ENCODE assay signal across 8 cellular contexts in the genomic region with DNA sequence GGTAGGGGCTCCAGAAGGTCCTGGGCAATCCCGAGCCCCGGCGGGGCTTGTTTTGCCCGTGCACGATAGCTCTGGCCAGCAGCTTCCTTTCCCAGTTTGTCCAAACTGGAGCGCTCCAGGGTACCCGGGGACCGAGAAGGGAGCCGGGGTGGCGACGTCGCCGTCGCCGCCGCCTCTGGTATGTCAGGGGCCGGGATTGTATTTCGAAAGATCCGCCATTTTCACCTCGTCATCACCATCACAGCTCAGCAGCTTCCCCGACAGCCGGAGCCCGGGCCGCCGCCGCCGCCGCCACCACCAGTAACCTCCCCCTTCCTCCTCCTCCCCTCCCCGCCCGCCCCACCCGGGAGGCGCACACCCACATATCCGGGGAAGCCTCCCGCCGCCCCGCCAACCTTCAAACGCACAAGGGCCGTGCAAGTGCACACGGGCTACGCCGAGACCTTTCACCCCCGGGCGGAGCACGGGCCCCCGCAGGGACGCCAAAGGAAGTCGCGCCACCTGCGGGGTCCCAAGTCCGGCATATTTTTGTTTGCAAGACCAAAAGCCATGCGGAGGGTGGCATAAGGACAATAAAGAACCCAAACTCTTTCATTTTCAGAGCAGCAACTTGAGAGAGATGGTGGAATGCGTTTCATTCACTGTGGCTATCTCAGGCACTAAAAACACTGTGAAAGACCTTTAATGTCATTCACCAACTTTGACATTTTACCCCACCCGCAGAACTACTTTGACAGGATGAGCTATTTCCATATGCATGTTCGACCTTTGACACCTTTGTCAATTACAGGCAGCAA. TPM values are rescaled to one million over a fixed set of nuclear protein-coding genes. Genes with fewer than 3 reads are reported as not detected.
DNase-seq lines count a peak whose midpoint lies in the region; ATAC-seq and TF ChIP-seq lines count a peak whose summit lies in the region.

Gene LIN54, minus strand, starts transcription at position 302 of the 797 bp plus-strand sequence. CDS start 25,979 bp downstream, outside the sequence.

- no peaks in the 10 kb centered on the region for H4K20me1 ChIP-seq in fibroblast of lung (ENCODE audit: control insufficient read depth, extremely low read depth, insufficient read depth, low read length)

- TF ChIP-seq CTCF in fibroblast of lung (conservative IDR thresholded peaks at IDR 0.05 in 1 of 2, IDR thresholded peaks at IDR 0.05 in 1 of 2; ENCODE audit: low read depth in 1 of 2, low read length in 2 of 2) (no peak), natural killer cell (IDR thresholded peaks at IDR 0.05) (no peak)

- no peaks in the 10 kb centered on the region for H3K36me3 ChIP-seq in fibroblast of lung (ENCODE audit: control insufficient read depth, insufficient read depth, low read length)

- no peaks in the 10 kb centered on the region for H3K4me1 ChIP-seq in fibroblast of lung (ENCODE audit: control insufficient read depth, extremely low read depth, insufficient read depth, low read length)

- ATAC-seq in GM19455 (IDR thresholded peaks at IDR 0.05; ENCODE audit: unreplicated experiment) (peak; percentile 47), natural killer cell (peak; percentile 49 to 75 (median 64))
- peak; percentile 59 for ATAC-seq in activated T-helper 17 cell treated with anti-CD3 and anti-CD28 coated beads, Interleukin-2, amount 50 U/mL, for 72 hours (replicated peaks)

- TF ChIP-seq POLR2A in Raji (IDR thresholded peaks at IDR 0.05; ENCODE audit: insufficient read depth, low read depth, low read length) = peak; percentile 53; the same call in 1 of the 2 replicates

- DNase-seq in COLO829 (ENCODE audit: low spot score) (peak; percentile 63), HT1080 (ENCODE audit: low read depth) (peak; percentile 72), fibroblast of lung (ENCODE audit: low read depth in 2 of 2) (peak; percentile 72 to 76), natural killer cell (peak; percentile 75)
- peak; percentile 81 to 90 (median 87) for DNase-seq in stimulated activated naive CD4-positive, alpha-beta T cell (lab: John Stamatoyannopoulos, UW)

- H3K27ac ChIP-seq in fibroblast of lung (ENCODE audit: insufficient read depth, low read length) = peak within 1 kb of the TSS; percentile 96

- peak within 1 kb of the TSS; percentile 83 to 99 (median 90) for H3K4me3 ChIP-seq in fibroblast of lung (replicated peaks in 1 of 4; ENCODE audit: control extremely low read depth in 1 of 4, insufficient read depth in 1 of 4, low read depth in 3 of 4, low read length in 4 of 4)

- H3K4me3 Mint-ChIP-seq in activated T-helper 17 cell treated with anti-CD3 and anti-CD28 coated beads, Interleukin-2, amount 50 U/mL, for 72 hours = peak within 1 kb of the TSS; percentile 94
- H3K4me3 Mint-ChIP-seq in natural killer cell = peak within 1 kb of the TSS; percentile 99

- H3K79me2 ChIP-seq in fibroblast of lung (ENCODE audit: control insufficient read depth, insufficient read depth, low read length) = peaks cover 60% of the 10 kb centered on the region

- H3K4me1 Mint-ChIP-seq in activated T-helper 17 cell treated with anti-CD3 and anti-CD28 coated beads, Interleukin-2, amount 50 U/mL, for 72 hours = peaks cover 29% of the 10 kb centered on the region
- H3K4me1 Mint-ChIP-seq in natural killer cell = peaks cover 63 to 71% of the 10 kb centered on the region in 2 donors

- peak within 1 kb of the TSS; percentile 52 for H2AFZ ChIP-seq in fibroblast of lung (ENCODE audit: low read length)

- peak within 1 kb of the TSS; percentile 94 for H3K27ac Mint-ChIP-seq in activated T-helper 17 cell treated with anti-CD3 and anti-CD28 coated beads, Interleukin-2, amount 50 U/mL, for 72 hours
- H3K27ac Mint-ChIP-seq in natural killer cell = peak within 1 kb of the TSS; percentile 98 to 100

- H3K27me3 ChIP-seq in fibroblast of lung (ENCODE audit: control insufficient read depth, insufficient read depth, low read length) = no peaks in the 10 kb centered on the region

- peak within 1 kb of the TSS; percentile 92 for H3K9ac ChIP-seq in fibroblast of lung (ENCODE audit: insufficient read depth, low read length)

- no peaks in the 10 kb centered on the region for H3K36me3 Mint-ChIP-seq in activated T-helper 17 cell treated with anti-CD3 and anti-CD28 coated beads, Interleukin-2, amount 50 U/mL, for 72 hours (ENCODE audit: low read depth)
- H3K36me3 Mint-ChIP-seq in natural killer cell = no peaks in the 10 kb centered on the region

- no peaks in the 10 kb centered on the region for H3K9me3 ChIP-seq in fibroblast of lung (ENCODE audit: control insufficient read depth, insufficient read depth, low read depth, low read length)

- intact Hi-C loops in natural killer cell (cut with micrococcal nuclease) = loop anchor here (1.0 to 5.0 kb wide), 6 partner anchors 21 to 583 kb away; partner anchors contain the start of genes HELQ, MRPS18C, PLAC8 and SCD5

- no peaks in the 10 kb centered on the region for H3K27me3 Mint-ChIP-seq in activated T-helper 17 cell treated with anti-CD3 and anti-CD28 coated beads, Interleukin-2, amount 50 U/mL, for 72 hours
- H3K27me3 Mint-ChIP-seq in natural killer cell (ENCODE audit: low read depth in 2 of 2) = no peaks in the 10 kb centered on the region

- no peaks in the 10 kb centered on the region for H3K9me3 Mint-ChIP-seq in activated T-helper 17 cell treated with anti-CD3 and anti-CD28 coated beads, Interleukin-2, amount 50 U/mL, for 72 hours
- no peaks in the 10 kb centered on the region for H3K9me3 Mint-ChIP-seq in natural killer cell

- H3K4me2 ChIP-seq in fibroblast of lung (ENCODE audit: extremely low read depth, insufficient read depth, low read length) = peak within 1 kb of the TSS; percentile 93

RNA-seq across cellular contexts. Expression of gene LIN54, which starts in this region (rescaled TPM):
- 16.4 and 18.5 TPM in 2 replicates for total RNA-seq in HT1080 (2014; rRNA removed; shearing (Covaris generic))
- 9.3 and 10.8 TPM in 2 replicates for polyA plus RNA-seq in HT1080 (2015; cell fraction: cytosol; rRNA removed)
- 6.2 and 6.4 TPM in 2 replicates for polyA plus RNA-seq in HT1080 (2015; cell fraction: nucleus; rRNA removed)
- 10 to 100 TPM; 19.3 to 20.4 TPM for total RNA-seq in activated T-helper 17 cell treated with anti-CD3 and anti-CD28 coated beads, Interleukin-2, amount 50 U/mL, for 72 hours
- total RNA-seq in fibroblast of lung (10.0 and 15.2 TPM in 2 replicates), natural killer cell (10 to 100 TPM; 16.6 to 20.1 (median 19.3) TPM)
- polyA plus RNA-seq in fibroblast of lung = 13.3 and 16.9 TPM in 2 replicates
- 6.7 and 8.0 TPM in 2 replicates for polyA plus RNA-seq in fibroblast of lung (2012)
- 1.3 and 15.3 TPM in 2 replicates for polyA minus RNA-seq in fibroblast of lung (ENCODE audit: low replicate concordance)

Comparison
In these comparisons a context has a peak if more than half of its experiments do, and no peak if none do; other contexts are left out.
1. Peak in every context shown above with its lines: DNase-seq, ATAC-seq, H3K4me3 ChIP-seq and H3K27ac ChIP-seq.